16 cellular contexts compared by ENCODE assay signal in genomic region chr3:30098656-30099454, GRCh38.
A peak's percentile ranks its signal among the peaks of the same experiment; 100 is the strongest.
DNase-seq lines count a peak whose midpoint lies in the region; ATAC-seq, FAIRE-seq and TF ChIP-seq lines count a peak whose summit lies in the region.
"Had no signal": no experiment of that assay in that cellular context is flagged by ENCODE, and none has a peak within 500 bp of the region (broad histone marks: within the 10 kb centered on the region; RNA-seq: fewer than 3 reads in every experiment).

No MANE protein-coding gene starts in this region.

- H3K9me3 ChIP-seq in aorta (ENCODE audit: control insufficient read depth, low read length) = no peaks in the 10 kb centered on the region

- H3K36me3 Mint-ChIP-seq in mesothelial cell of epicardium = peaks cover 16% of the 10 kb centered on the region

- TF ChIP-seq CTCF in HL-60 (IDR thresholded peaks at IDR 0.05; ENCODE audit: insufficient read depth, low read length) (no peak), bronchial epithelial cell (IDR thresholded peaks at IDR 0.05; ENCODE audit: insufficient read depth, low read length, severe bottlenecking) (no peak), mesothelial cell of epicardium (IDR thresholded peaks at IDR 0.05; ENCODE audit: unreplicated experiment) (no peak)

- H3K27me3 ChIP-seq in HL-60 (ENCODE audit: insufficient read depth, poor library complexity, severe bottlenecking) (no peaks in the 10 kb centered on the region), bronchial epithelial cell (ENCODE audit: control insufficient read depth, insufficient read depth, low read length) (no peaks in the 10 kb centered on the region), aorta (ENCODE audit: control insufficient read depth in 1 of 2, insufficient read depth in 2 of 2, low read length in 1 of 2) (no peaks in the 10 kb centered on the region)
- H3K27me3 ChIP-seq: heart left ventricle had no signal

- H3K4me1 ChIP-seq in aorta (ENCODE audit: control insufficient read depth in 1 of 2, insufficient read depth in 2 of 2, low read length in 2 of 2) = no peaks in the 10 kb centered on the region
- H3K4me1 ChIP-seq: heart left ventricle had no signal

- WGBS in aorta, 2 donors = 46 to 54% methylated on average over 2 of the region's 2 CpGs

- H3K4me3 Mint-ChIP-seq in mesothelial cell of epicardium = no peak overlapping the region
- H3K4me3 Mint-ChIP-seq: activated T-helper 1 cell treated with anti-CD3 and anti-CD28 coated beads, Interleukin-12 subunit alpha, Interleukin-12 subunit beta, Interleukin-2, Interleukin-4 antibody, amounts not matched to agents 30 ng/mL and 10 ng/mL and 1 ng/mL, durations not matched to agents 14 hours and 24 hours and 36 hours; CD4-positive, alpha-beta T cell; H9; WTC11 had no signal

- H3K27me3 Mint-ChIP-seq in mesothelial cell of epicardium (ENCODE audit: low read depth) = no peaks in the 10 kb centered on the region
- H3K27me3 Mint-ChIP-seq: CD4-positive, alpha-beta T cell had no signal

- H3K27ac ChIP-seq in HL-60 (replicated peaks) (no peak overlapping the region), aorta (ENCODE audit: low read depth in 1 of 2, low read length in 2 of 2) (no peak overlapping the region)
- H3K27ac ChIP-seq: heart left ventricle had no signal

- H3K4me3 ChIP-seq in HL-60 (replicated peaks; ENCODE audit: insufficient read depth, low read length) (no peak overlapping the region), bronchial epithelial cell (ENCODE audit: low read depth, low read length) (no peak overlapping the region), aorta (ENCODE audit: low read length in 2 of 2) (no peak overlapping the region)
- H3K4me3 ChIP-seq: heart left ventricle, lung had no signal

- peak overlapping the region; percentile 1 for H3K27ac Mint-ChIP-seq in mesothelial cell of epicardium
- H3K27ac Mint-ChIP-seq: activated T-helper 1 cell treated with anti-CD3 and anti-CD28 coated beads, Interleukin-12 subunit alpha, Interleukin-12 subunit beta, Interleukin-2, Interleukin-4 antibody, amounts not matched to agents 30 ng/mL and 10 ng/mL and 1 ng/mL, durations not matched to agents 14 hours and 24 hours and 36 hours; CD4-positive, alpha-beta T cell; H9; WTC11 had no signal

- FAIRE-seq in bronchial epithelial cell (lab: Jason Lieb, UNC) = no peak

- intact Hi-C loops in aorta (cut with DNase I) = no loop called here

- H3K9me3 Mint-ChIP-seq in mesothelial cell of epicardium = peaks cover 28% of the 10 kb centered on the region
- H3K9me3 Mint-ChIP-seq: activated T-helper 1 cell treated with anti-CD3 and anti-CD28 coated beads, Interleukin-12 subunit alpha, Interleukin-12 subunit beta, Interleukin-2, Interleukin-4 antibody, amounts not matched to agents 30 ng/mL and 10 ng/mL and 1 ng/mL, durations not matched to agents 14 hours and 24 hours and 36 hours had no signal

- H3K4me1 Mint-ChIP-seq in mesothelial cell of epicardium = peaks cover 20% of the 10 kb centered on the region

- DNase-seq in AG08396 (ENCODE audit: low spot score) = peak; percentile 25
- DNase-seq in HL-60 (ENCODE audit: low read depth in 1 of 2, low spot score in 1 of 2) = peak; percentile 2 to 4
- peak; percentile 82 for DNase-seq in bronchial epithelial cell (ENCODE audit: low read depth)
- DNase-seq in mesothelial cell of epicardium (ENCODE audit: low spot score in 2 of 2, unreplicated experiment in 2 of 2) = no peak
- DNase-seq in CD1c-positive myeloid dendritic cell (ENCODE audit: extremely low spot score) = no peak
- no peak for DNase-seq in NCI-H748 (lab: John Stamatoyannopoulos, UW; ENCODE audit: unreplicated experiment)
- DNase-seq in aorta = no peak
- DNase-seq: CD4-positive, alpha-beta T cell; cerebellar nuclear complex; H9; heart left ventricle; Right ventricle myocardium superior had no signal

- no peak for ATAC-seq in aorta (ENCODE audit: low FRiP score)
- no peak for ATAC-seq in HG03139 (IDR thresholded peaks at IDR 0.05; ENCODE audit: unreplicated experiment)
- ATAC-seq: heart left ventricle, WTC11 had no signal

- no peaks in the 10 kb centered on the region for H3K36me3 ChIP-seq in bronchial epithelial cell (ENCODE audit: control insufficient read depth, insufficient read depth, low read length)
- H3K36me3 ChIP-seq in aorta (ENCODE audit: control insufficient read depth in 1 of 2, insufficient read depth in 2 of 2, low read length in 1 of 2) = no peaks in the 10 kb centered on the region
- H3K36me3 ChIP-seq: heart left ventricle had no signal

Comparison
In these comparisons a context has a peak if more than half of its experiments do, and no peak if none do; other contexts are left out.
1. DNase-seq: peak in AG08396 (single experiment), HL-60 (2 of 2) and bronchial epithelial cell (single experiment); none in mesothelial cell of epicardium (0 of 2), CD1c-positive myeloid dendritic cell (single experiment), NCI-H748 (single experiment) and aorta (0 of 2).